In genomic region chr1:201206152-201206551, GRCh38 we compare ENCODE assay signal across 1 cellular context.
TF ChIP-seq lines count a peak whose summit lies in the region.

No MANE protein-coding gene starts in this region.

TF ChIP-seq in IMR-90, 13 proteins besides CTCF, POLR2A, EP300 and RAD21 (continued from another document):
- TF ChIP-seq ELK1 (IDR thresholded peaks at IDR 0.05; ENCODE audit: borderline replicate concordance, low read depth, low read length) = no peak
- no peak for TF ChIP-seq MAZ (IDR thresholded peaks at IDR 0.05; ENCODE audit: borderline replicate concordance, low read depth, low read length)
- TF ChIP-seq RFX5 (IDR thresholded peaks at IDR 0.05; ENCODE audit: low read depth, low read length) = no peak
- TF ChIP-seq, protein P1, sequence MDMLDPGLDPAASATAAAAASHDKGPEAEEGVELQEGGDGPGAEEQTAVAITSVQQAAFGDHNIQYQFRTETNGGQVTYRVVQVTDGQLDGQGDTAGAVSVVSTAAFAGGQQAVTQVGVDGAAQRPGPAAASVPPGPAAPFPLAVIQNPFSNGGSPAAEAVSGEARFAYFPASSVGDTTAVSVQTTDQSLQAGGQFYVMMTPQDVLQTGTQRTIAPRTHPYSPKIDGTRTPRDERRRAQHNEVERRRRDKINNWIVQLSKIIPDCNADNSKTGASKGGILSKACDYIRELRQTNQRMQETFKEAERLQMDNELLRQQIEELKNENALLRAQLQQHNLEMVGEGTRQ (IDR thresholded peaks at IDR 0.05; ENCODE audit: low read depth, low read length) = no peak
